22 cellular contexts compared by ENCODE assay signal in the genomic region with DNA sequence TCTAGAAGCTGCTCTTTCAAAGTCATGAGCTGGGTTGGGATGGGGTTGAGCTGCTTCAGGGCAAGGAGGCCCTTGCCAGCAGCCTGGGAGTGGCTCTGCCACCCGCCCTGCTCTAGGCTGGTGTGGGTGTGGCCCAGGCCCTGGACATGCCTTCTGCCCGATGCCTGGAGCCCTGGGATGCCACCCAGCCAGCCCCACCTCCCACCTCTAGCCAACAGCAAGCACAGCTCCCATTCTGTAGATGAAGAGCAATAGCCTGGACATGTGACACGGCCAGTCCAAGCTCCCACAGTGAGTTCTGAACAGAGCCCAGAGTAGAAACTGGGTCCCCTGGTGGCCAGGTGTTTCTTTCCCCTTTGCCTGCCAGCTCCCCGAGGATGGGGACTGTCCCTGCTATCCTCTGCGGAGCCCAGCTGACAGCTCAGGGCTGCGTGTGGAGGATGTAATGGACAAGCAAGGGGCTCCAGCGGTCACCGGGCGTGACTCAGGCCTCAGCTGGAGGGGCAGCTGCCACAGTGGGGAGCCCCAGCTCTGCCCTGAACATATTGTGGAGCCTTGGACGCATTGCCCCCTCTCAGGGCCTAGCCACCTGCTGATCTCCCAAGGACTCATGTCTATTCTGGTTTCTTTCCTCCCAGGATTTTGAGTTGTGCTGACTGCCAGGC.
DNase-seq lines count a peak whose midpoint lies in the region; ATAC-seq and TF ChIP-seq lines count a peak whose summit lies in the region.
"Had no signal": no experiment of that assay in that cellular context is flagged by ENCODE, and none has a peak within 500 bp of the region (broad histone marks: within the 10 kb centered on the region; RNA-seq: fewer than 3 reads in every experiment).

No MANE protein-coding gene starts in this region.

- H3K4me1 Mint-ChIP-seq in HFFc6 (ENCODE audit: low read depth): 0 out of 2 replicates have a peak, but pooled peaks cover 4% of the 10 kb centered on the region
- H3K4me1 Mint-ChIP-seq: activated CD4-positive, alpha-beta memory T cell treated with anti-CD3 and anti-CD28 coated beads, Interleukin-2, amount 10 ng/mL, durations not matched to agents 7 days and 5 days; activated naive CD8-positive, alpha-beta T cell treated with anti-CD3 and anti-CD28 coated beads, Interleukin-2, amount 50 U/mL, for 24 hours; CD14-positive monocyte had no signal

- H3K9me3 ChIP-seq in RWPE2 (ENCODE audit: severe bottlenecking) (no peaks in the 10 kb centered on the region), heart right ventricle (peaks cover 0 to 4% (median 0%) of the 10 kb centered on the region in 11 donors), psoas muscle (no peaks in the 10 kb centered on the region)
- H3K9me3 ChIP-seq: tibial nerve had no signal

- H3K27ac ChIP-seq in RWPE2 (ENCODE audit: poor library complexity, severe bottlenecking) (no peak overlapping the region), heart right ventricle (peak overlapping the region; percentile 70 to 99 (median 89)), psoas muscle (peak overlapping the region; percentile 82)
- H3K27ac ChIP-seq: neural progenitor cell, tibial nerve had no signal

- TF ChIP-seq CTCF in HFFc6 (IDR thresholded peaks at IDR 0.05): peak; percentile 26
- TF ChIP-seq CTCF in RWPE2 (IDR thresholded peaks at IDR 0.05; ENCODE audit: poor library complexity, severe bottlenecking): no peak
- TF ChIP-seq CTCF in heart right ventricle (IDR thresholded peaks at IDR 0.05): peak in 2 of 9 donors; percentile 7 to 29
- peak; percentile 12 for TF ChIP-seq CTCF in psoas muscle (IDR thresholded peaks at IDR 0.05)

- H3K27me3 Mint-ChIP-seq in HFFc6 (ENCODE audit: insufficient read depth): peaks cover 10% of the 10 kb centered on the region
- H3K27me3 Mint-ChIP-seq: activated naive CD8-positive, alpha-beta T cell treated with anti-CD3 and anti-CD28 coated beads, Interleukin-2, amount 50 U/mL, for 24 hours had no signal

- no peak overlapping the region for H3K4me3 Mint-ChIP-seq in HFFc6
- H3K4me3 Mint-ChIP-seq: activated CD4-positive, alpha-beta memory T cell treated with anti-CD3 and anti-CD28 coated beads, Interleukin-2, amount 10 ng/mL, durations not matched to agents 7 days and 5 days; activated naive CD8-positive, alpha-beta T cell treated with anti-CD3 and anti-CD28 coated beads, Interleukin-2, amount 50 U/mL, for 24 hours; activated T-helper 1 cell treated with anti-CD3 and anti-CD28 coated beads, Interleukin-12 subunit alpha, Interleukin-12 subunit beta, Interleukin-2, Interleukin-4 antibody, amounts not matched to agents 30 ng/mL and 10 ng/mL and 1 ng/mL, durations not matched to agents 14 hours and 24 hours and 36 hours; CD14-positive monocyte; effector memory CD8-positive, alpha-beta T cell; neural progenitor cell had no signal

- no peaks in the 10 kb centered on the region for H3K27me3 ChIP-seq in RWPE2 (ENCODE audit: insufficient read depth, poor library complexity, severe bottlenecking)
- H3K27me3 ChIP-seq in heart right ventricle: no peaks in the 10 kb centered on the region
- H3K27me3 ChIP-seq in psoas muscle (ENCODE audit: insufficient read depth in 3 of 3, low read length in 2 of 3): no peaks in the 10 kb centered on the region
- H3K27me3 ChIP-seq: neural progenitor cell, tibial nerve had no signal

- ATAC-seq in RWPE2 (ENCODE audit: low read depth) (peak; percentile 59), heart right ventricle (peak; percentile 71 to 88 (median 79)), psoas muscle (peak; percentile 55 to 82 (median 79)), HG03280 (IDR thresholded peaks at IDR 0.05; ENCODE audit: unreplicated experiment) (no peak)
- ATAC-seq: activated naive CD8-positive, alpha-beta T cell treated with anti-CD3 and anti-CD28 coated beads, Interleukin-2, amount 50 U/mL, for 24 hours; effector memory CD8-positive, alpha-beta T cell; Panc1 had no signal

- H3K4me3 ChIP-seq in RWPE2 (ENCODE audit: severe bottlenecking) (no peak overlapping the region), heart right ventricle (no peak overlapping the region), psoas muscle (no peak overlapping the region)
- H3K4me3 ChIP-seq: neural progenitor cell, tibial nerve had no signal

- H3K27ac Mint-ChIP-seq in HFFc6: no peak overlapping the region
- H3K27ac Mint-ChIP-seq: activated CD4-positive, alpha-beta memory T cell treated with anti-CD3 and anti-CD28 coated beads, Interleukin-2, amount 10 ng/mL, durations not matched to agents 7 days and 5 days; activated naive CD8-positive, alpha-beta T cell treated with anti-CD3 and anti-CD28 coated beads, Interleukin-2, amount 50 U/mL, for 24 hours; activated T-helper 1 cell treated with anti-CD3 and anti-CD28 coated beads, Interleukin-12 subunit alpha, Interleukin-12 subunit beta, Interleukin-2, Interleukin-4 antibody, amounts not matched to agents 30 ng/mL and 10 ng/mL and 1 ng/mL, durations not matched to agents 14 hours and 24 hours and 36 hours; effector memory CD8-positive, alpha-beta T cell; neural progenitor cell had no signal

- H3K4me1 ChIP-seq in RWPE2 (ENCODE audit: insufficient read depth, poor library complexity, severe bottlenecking) (no peaks in the 10 kb centered on the region), heart right ventricle (peaks cover 14 to 100% (median 85%) of the 10 kb centered on the region in 9 donors), psoas muscle (peaks cover 49% of the 10 kb centered on the region)

- DNase-seq in HFFc6: no peak
- no peak for DNase-seq in RWPE2 (ENCODE audit: low spot score)
- peak; percentile 73 to 79 for DNase-seq in heart right ventricle
- peak in 1 of 2 donors; percentile 82 for DNase-seq in psoas muscle
- DNase-seq in activated CD8-positive, alpha-beta memory T cell treated with anti-CD3 and anti-CD28 coated beads, Interleukin-2, amount 50 U/mL, for 48 hours: no peak
- no peak for DNase-seq in SK-N-DZ (ENCODE audit: low spot score)
- DNase-seq in NCI-H1105 (lab: John Stamatoyannopoulos, UW): no peak
- DNase-seq: activated CD4-positive, alpha-beta memory T cell treated with anti-CD3 and anti-CD28 coated beads, Interleukin-2, amount 10 ng/mL, durations not matched to agents 7 days and 5 days; activated naive CD8-positive, alpha-beta T cell treated with anti-CD3 and anti-CD28 coated beads, Interleukin-2, amount 50 U/mL, for 24 hours; central memory CD4-positive, alpha-beta T cell; DND-41; effector memory CD8-positive, alpha-beta T cell; HCEC 1CT; KBM-7; NCI-H1930; NCI-H526 treated with DMSO at 0.1 percent for 48 hours had no signal

- WGBS in heart right ventricle, 2 donors: 51 to 74% methylated on average over 10 of the region's 10 CpGs
- WGBS in psoas muscle, 3 donors: 41 to 63% (median 51%) methylated on average over 10 of the region's 10 CpGs

- H3K36me3 ChIP-seq in RWPE2 (ENCODE audit: low read depth) (no peaks in the 10 kb centered on the region), heart right ventricle (peaks cover 0 to 15% (median 0%) of the 10 kb centered on the region in 9 donors), psoas muscle (ENCODE audit: insufficient read depth in 1 of 2, low read depth in 1 of 2) (no peaks in the 10 kb centered on the region)
- H3K36me3 ChIP-seq: neural progenitor cell had no signal

- H3K9me3 Mint-ChIP-seq in HFFc6: no peaks in the 10 kb centered on the region
- H3K9me3 Mint-ChIP-seq: activated CD4-positive, alpha-beta memory T cell treated with anti-CD3 and anti-CD28 coated beads, Interleukin-2, amount 10 ng/mL, durations not matched to agents 7 days and 5 days; activated naive CD8-positive, alpha-beta T cell treated with anti-CD3 and anti-CD28 coated beads, Interleukin-2, amount 50 U/mL, for 24 hours; activated T-helper 1 cell treated with anti-CD3 and anti-CD28 coated beads, Interleukin-12 subunit alpha, Interleukin-12 subunit beta, Interleukin-2, Interleukin-4 antibody, amounts not matched to agents 30 ng/mL and 10 ng/mL and 1 ng/mL, durations not matched to agents 14 hours and 24 hours and 36 hours; effector memory CD8-positive, alpha-beta T cell had no signal

- intact Hi-C loops in heart right ventricle (cut with DNase I): no loop called here
- intact Hi-C loops in psoas muscle (cut with DNase I): no loop called here

- peaks cover 7% of the 10 kb centered on the region; the same call in 1 of the 2 replicates for H3K36me3 Mint-ChIP-seq in HFFc6 (ENCODE audit: low read depth)
- H3K36me3 Mint-ChIP-seq: CD14-positive monocyte, neural progenitor cell had no signal

Comparison
In these comparisons a context has a peak if more than half of its experiments do, and no peak if none do; other contexts are left out.
1. DNase-seq: peak in heart right ventricle (2 of 2); none in HFFc6 (single experiment), RWPE2 (single experiment), activated CD8-positive, alpha-beta memory T cell treated with anti-CD3 and anti-CD28 coated beads, Interleukin-2, amount 50 U/mL, for 48 hours (single experiment), SK-N-DZ (single experiment) and NCI-H1105 (single experiment).